In the genomic region with DNA sequence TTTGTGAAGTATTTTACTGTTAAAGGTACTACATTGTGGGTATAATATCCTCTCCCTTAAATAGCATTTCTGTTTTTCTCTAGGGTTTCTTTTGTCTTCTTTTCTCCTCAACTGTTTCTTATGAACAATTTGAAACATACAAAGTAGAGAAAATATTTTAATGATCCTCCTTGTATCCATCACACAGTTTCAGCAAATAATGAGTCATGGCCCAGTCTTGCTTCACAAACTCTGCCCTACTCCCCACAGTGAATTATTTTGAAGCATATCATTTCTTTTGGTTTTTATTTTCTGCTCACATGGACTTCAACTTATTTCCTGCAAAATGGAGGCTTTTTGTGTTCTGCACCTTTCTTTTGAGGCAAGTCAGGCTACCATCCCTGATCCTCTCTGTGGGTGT, we compare ENCODE assay signal across 18 cellular contexts. TPM values are rescaled to one million over a fixed set of nuclear protein-coding genes. Genes with fewer than 3 reads are reported as not detected.
A peak's percentile ranks its signal among the peaks of the same experiment; 100 is the strongest.
DNase-seq lines count a peak whose midpoint lies in the region; FAIRE-seq and TF ChIP-seq lines count a peak whose summit lies in the region.
"Had no signal": no experiment of that assay in that cellular context is flagged by ENCODE, and none has a peak within 500 bp of the region (broad histone marks: within the 10 kb centered on the region; RNA-seq: fewer than 3 reads in every experiment).

No MANE protein-coding gene starts in this region.

- DNase-seq in AG08396 (ENCODE audit: low spot score) (peak; percentile 61), H54 (ENCODE audit: insufficient read length, low spot score) (peak; percentile 40), astrocyte of the cerebellum (ENCODE audit: low read depth) (peak; percentile 9), iris pigment epithelial cell (ENCODE audit: low read depth) (peak; percentile 65), midbrain (lab: John Stamatoyannopoulos, UW) (no peak), neural progenitor cell (ENCODE audit: low spot score) (no peak)
- no peak for DNase-seq in stimulated activated CD4-positive, alpha-beta T cell treated with anti-CD3 and anti-CD28 coated beads, Interleukin-1b, Interleukin-23, amount 100 ng/mL, for 48 hours
- DNase-seq: activated effector memory CD4-positive, alpha-beta T cell treated with anti-CD3 and anti-CD28 coated beads, Interleukin-2, amount 50 U/mL, for 16 hours; effector memory CD4-positive, alpha-beta T cell; NCI-H1417 treated with DMSO at 0.1 percent for 48 hours; occipital lobe; stimulated activated naive B cell treated with anti-CD40 and anti-IgM and Interleukin-4, amounts not matched to agents 10 μg/mL and 1 μg/mL and 100 μg/mL, for 72 hours had no signal

- H4K20me1 ChIP-seq in neural progenitor cell (ENCODE audit: low read depth) = peaks cover 16% of the 10 kb centered on the region

- no peak overlapping the region for H2AFZ ChIP-seq in neural progenitor cell (replicated peaks)

- FAIRE-seq in H54 (lab: Jason Lieb, UNC) = no peak

- no peaks in the 10 kb centered on the region for H3K9me3 ChIP-seq in neural progenitor cell (ENCODE audit: low read depth)

- H3K4me3 Mint-ChIP-seq in neural progenitor cell = no peak overlapping the region
- H3K4me3 Mint-ChIP-seq: brain, CD14-positive monocyte had no signal

- no peaks in the 10 kb centered on the region for H3K4me1 ChIP-seq in neural progenitor cell

- H3K79me2 ChIP-seq in neural progenitor cell (ENCODE audit: low read depth) = peaks cover 57% of the 10 kb centered on the region

- no peaks in the 10 kb centered on the region for H3K9me3 Mint-ChIP-seq in neural progenitor cell
- H3K9me3 Mint-ChIP-seq: brain; CD14-positive monocyte; stimulated activated naive B cell treated with anti-CD40 and anti-IgM and Interleukin-4, amounts not matched to agents 10 μg/mL and 1 μg/mL and 100 μg/mL, for 72 hours had no signal

- no peaks in the 10 kb centered on the region for H3K27me3 Mint-ChIP-seq in neural progenitor cell (ENCODE audit: insufficient read depth, low read depth)
- H3K27me3 Mint-ChIP-seq: brain; stimulated activated naive B cell treated with anti-CD40 and anti-IgM and Interleukin-4, amounts not matched to agents 10 μg/mL and 1 μg/mL and 100 μg/mL, for 72 hours had no signal

- H3F3A ChIP-seq in neural progenitor cell (ENCODE audit: low read depth) = peaks cover 4% of the 10 kb centered on the region

- H3K4me2 ChIP-seq in neural progenitor cell = no peak overlapping the region

- no peak overlapping the region for H3K27ac Mint-ChIP-seq in neural progenitor cell
- H3K27ac Mint-ChIP-seq: brain had no signal

- H3K4me3 ChIP-seq in astrocyte of the cerebellum (ENCODE audit: low read depth, low read length) (no peak overlapping the region), neural progenitor cell (no peak overlapping the region)

- TF ChIP-seq CTCF in astrocyte of the cerebellum (IDR thresholded peaks at IDR 0.05; ENCODE audit: low read depth, low read length, missing control alignments) (no peak), neural progenitor cell (IDR thresholded peaks at IDR 0.05) (no peak)

- no peak overlapping the region for H3K27ac ChIP-seq in neural progenitor cell

- peaks cover 22% of the 10 kb centered on the region for H3K36me3 ChIP-seq in neural progenitor cell

- H3K27me3 ChIP-seq in neural progenitor cell = no peaks in the 10 kb centered on the region

- peaks cover 31% of the 10 kb centered on the region for H3K36me3 Mint-ChIP-seq in neural progenitor cell

- H3K4me1 Mint-ChIP-seq in neural progenitor cell = peaks cover 4% of the 10 kb centered on the region

- TF ChIP-seq POLR2A in H54 (IDR thresholded peaks at IDR 0.05; ENCODE audit: low read depth, low read length) = no peak

- H3K9ac ChIP-seq in neural progenitor cell = no peak overlapping the region

- in situ Hi-C loops in astrocyte of the cerebellum (cut with HindIII; ENCODE audit: low sequenced_read_pairs) = no loop called here

RNA-seq across cellular contexts. Expression of a gene that starts 6.1 kb away (rescaled TPM):
- total RNA-seq in neural progenitor cell (ENCODE audit: low replicate concordance) = not detected in 2 replicates
- total RNA-seq: glomerular endothelial cell, mesenteric fat pad, occipital lobe, SK-MEL-5, ureter had no signal

RNA-seq across cellular contexts. Expression of a gene that starts 54.7 kb away (rescaled TPM):
- total RNA-seq in neural progenitor cell (ENCODE audit: low replicate concordance) = 22.4 and 30.4 TPM in 2 replicates

RNA-seq across cellular contexts. Expression of a gene that starts 54.7 kb away (rescaled TPM):
- total RNA-seq in neural progenitor cell (ENCODE audit: low replicate concordance) = 63.0 and 141 TPM in 2 replicates

Comparison
In these comparisons a context has a peak if more than half of its experiments do, and no peak if none do; other contexts are left out.
1. DNase-seq: peak in AG08396 (single experiment), H54 (single experiment), astrocyte of the cerebellum (single experiment) and iris pigment epithelial cell (single experiment); none in midbrain (single experiment), stimulated activated CD4-positive, alpha-beta T cell treated with anti-CD3 and anti-CD28 coated beads, Interleukin-1b, Interleukin-23, amount 100 ng/mL, for 48 hours (single experiment) and neural progenitor cell (single experiment).